In genomic region chr18:73254564-73254963, GRCh38 we compare ENCODE assay signal across 1 cellular context.
TF ChIP-seq lines count a peak whose summit lies in the region.

No MANE protein-coding gene starts in this region.

TF ChIP-seq in GM23338, 12 proteins besides CTCF, POLR2A, EP300 and RAD21 (continued from another document):
- TF ChIP-seq, protein P1, sequence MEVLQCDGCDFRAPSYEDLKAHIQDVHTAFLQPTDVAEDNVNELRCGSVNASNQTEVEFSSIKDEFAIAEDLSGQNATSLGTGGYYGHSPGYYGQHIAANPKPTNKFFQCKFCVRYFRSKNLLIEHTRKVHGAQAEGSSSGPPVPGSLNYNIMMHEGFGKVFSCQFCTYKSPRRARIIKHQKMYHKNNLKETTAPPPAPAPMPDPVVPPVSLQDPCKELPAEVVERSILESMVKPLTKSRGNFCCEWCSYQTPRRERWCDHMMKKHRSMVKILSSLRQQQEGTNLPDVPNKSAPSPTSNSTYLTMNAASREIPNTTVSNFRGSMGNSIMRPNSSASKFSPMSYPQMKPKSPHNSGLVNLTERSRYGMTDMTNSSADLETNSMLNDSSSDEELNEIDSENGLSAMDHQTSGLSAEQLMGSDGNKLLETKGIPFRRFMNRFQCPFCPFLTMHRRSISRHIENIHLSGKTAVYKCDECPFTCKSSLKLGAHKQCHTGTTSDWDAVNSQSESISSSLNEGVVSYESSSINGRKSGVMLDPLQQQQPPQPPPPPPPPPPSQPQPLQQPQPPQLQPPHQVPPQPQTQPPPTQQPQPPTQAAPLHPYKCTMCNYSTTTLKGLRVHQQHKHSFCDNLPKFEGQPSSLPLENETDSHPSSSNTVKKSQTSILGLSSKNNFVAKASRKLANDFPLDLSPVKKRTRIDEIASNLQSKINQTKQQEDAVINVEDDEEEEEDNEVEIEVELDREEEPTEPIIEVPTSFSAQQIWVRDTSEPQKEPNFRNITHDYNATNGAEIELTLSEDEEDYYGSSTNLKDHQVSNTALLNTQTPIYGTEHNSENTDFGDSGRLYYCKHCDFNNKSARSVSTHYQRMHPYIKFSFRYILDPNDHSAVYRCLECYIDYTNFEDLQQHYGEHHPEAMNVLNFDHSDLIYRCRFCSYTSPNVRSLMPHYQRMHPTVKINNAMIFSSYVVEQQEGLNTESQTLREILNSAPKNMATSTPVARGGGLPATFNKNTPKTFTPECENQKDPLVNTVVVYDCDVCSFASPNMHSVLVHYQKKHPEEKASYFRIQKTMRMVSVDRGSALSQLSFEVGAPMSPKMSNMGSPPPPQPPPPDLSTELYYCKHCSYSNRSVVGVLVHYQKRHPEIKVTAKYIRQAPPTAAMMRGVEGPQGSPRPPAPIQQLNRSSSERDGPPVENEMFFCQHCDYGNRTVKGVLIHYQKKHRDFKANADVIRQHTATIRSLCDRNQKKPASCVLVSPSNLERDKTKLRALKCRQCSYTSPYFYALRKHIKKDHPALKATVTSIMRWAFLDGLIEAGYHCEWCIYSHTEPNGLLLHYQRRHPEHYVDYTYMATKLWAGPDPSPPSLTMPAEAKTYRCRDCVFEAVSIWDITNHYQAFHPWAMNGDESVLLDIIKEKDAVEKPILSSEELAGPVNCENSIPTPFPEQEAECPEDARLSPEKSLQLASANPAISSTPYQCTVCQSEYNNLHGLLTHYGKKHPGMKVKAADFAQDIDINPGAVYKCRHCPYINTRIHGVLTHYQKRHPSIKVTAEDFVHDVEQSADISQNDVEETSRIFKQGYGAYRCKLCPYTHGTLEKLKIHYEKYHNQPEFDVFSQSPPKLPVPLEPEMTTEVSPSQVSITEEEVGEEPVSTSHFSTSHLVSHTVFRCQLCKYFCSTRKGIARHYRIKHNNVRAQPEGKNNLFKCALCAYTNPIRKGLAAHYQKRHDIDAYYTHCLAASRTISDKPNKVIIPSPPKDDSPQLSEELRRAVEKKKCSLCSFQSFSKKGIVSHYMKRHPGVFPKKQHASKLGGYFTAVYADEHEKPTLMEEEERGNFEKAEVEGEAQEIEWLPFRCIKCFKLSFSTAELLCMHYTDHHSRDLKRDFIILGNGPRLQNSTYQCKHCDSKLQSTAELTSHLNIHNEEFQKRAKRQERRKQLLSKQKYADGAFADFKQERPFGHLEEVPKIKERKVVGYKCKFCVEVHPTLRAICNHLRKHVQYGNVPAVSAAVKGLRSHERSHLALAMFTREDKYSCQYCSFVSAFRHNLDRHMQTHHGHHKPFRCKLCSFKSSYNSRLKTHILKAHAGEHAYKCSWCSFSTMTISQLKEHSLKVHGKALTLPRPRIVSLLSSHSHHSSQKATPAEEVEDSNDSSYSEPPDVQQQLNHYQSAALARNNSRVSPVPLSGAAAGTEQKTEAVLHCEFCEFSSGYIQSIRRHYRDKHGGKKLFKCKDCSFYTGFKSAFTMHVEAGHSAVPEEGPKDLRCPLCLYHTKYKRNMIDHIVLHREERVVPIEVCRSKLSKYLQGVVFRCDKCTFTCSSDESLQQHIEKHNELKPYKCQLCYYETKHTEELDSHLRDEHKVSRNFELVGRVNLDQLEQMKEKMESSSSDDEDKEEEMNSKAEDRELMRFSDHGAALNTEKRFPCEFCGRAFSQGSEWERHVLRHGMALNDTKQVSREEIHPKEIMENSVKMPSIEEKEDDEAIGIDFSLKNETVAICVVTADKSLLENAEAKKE (CRISPR knock-in tag; IDR thresholded peaks at IDR 0.05) = no peak
- TF ChIP-seq CREB1 (CRISPR knock-in tag; IDR thresholded peaks at IDR 0.05; ENCODE audit: low read depth) = no peak
- no peak for TF ChIP-seq REST (IDR thresholded peaks at IDR 0.05; ENCODE audit: unreplicated experiment)
- no peak for TF ChIP-seq ZNF114 (CRISPR knock-in tag; IDR thresholded peaks at IDR 0.05)
- TF ChIP-seq POLR2AphosphoS5 (IDR thresholded peaks at IDR 0.05; ENCODE audit: low read depth) = no peak
